In genomic region chr2:8229546-8229986, GRCh38 we compare ENCODE assay signal across 7 cellular contexts.
DNase-seq lines count a peak whose midpoint lies in the region; ATAC-seq and TF ChIP-seq lines count a peak whose summit lies in the region.

No MANE protein-coding gene starts in this region.

- no peak for TF ChIP-seq POLR2A in vagina (IDR thresholded peaks at IDR 0.05)

- H3K36me3 ChIP-seq in right atrium auricular region: no peaks in the 10 kb centered on the region
- no peaks in the 10 kb centered on the region for H3K36me3 ChIP-seq in vagina

- no peaks in the 10 kb centered on the region for H3K27me3 Mint-ChIP-seq in activated T-helper 17 cell treated with anti-CD3 and anti-CD28 coated beads, Interleukin-2, amount 50 U/mL, for 72 hours

- peak overlapping the region; percentile 65 for H3K4me3 Mint-ChIP-seq in activated T-helper 17 cell treated with anti-CD3 and anti-CD28 coated beads, Interleukin-2, amount 50 U/mL, for 72 hours

- H3K27ac ChIP-seq in right atrium auricular region (peak overlapping the region in 1 of 2 donors; percentile 24), vagina (no peak overlapping the region)

- H3K27ac Mint-ChIP-seq in activated T-helper 17 cell treated with anti-CD3 and anti-CD28 coated beads, Interleukin-2, amount 50 U/mL, for 72 hours: peak overlapping the region; percentile 72

- H3K4me1 ChIP-seq in right atrium auricular region (peaks cover 0 to 6% of the 10 kb centered on the region in 2 donors), vagina (peaks cover 17% of the 10 kb centered on the region)

- H3K27me3 ChIP-seq in right atrium auricular region: no peaks in the 10 kb centered on the region
- H3K27me3 ChIP-seq in vagina: no peaks in the 10 kb centered on the region

- ATAC-seq in GM18858 (IDR thresholded peaks at IDR 0.05; ENCODE audit: unreplicated experiment): peak; percentile 76
- ATAC-seq in HG02852 (IDR thresholded peaks at IDR 0.05; ENCODE audit: unreplicated experiment): peak; percentile 84
- peak; percentile 97 for ATAC-seq in activated T-helper 17 cell treated with anti-CD3 and anti-CD28 coated beads, Interleukin-2, amount 50 U/mL, for 72 hours (replicated peaks)

- TF ChIP-seq CTCF in right atrium auricular region (IDR thresholded peaks at IDR 0.05) (no peak), vagina (IDR thresholded peaks at IDR 0.05) (no peak)

- H3K9me3 ChIP-seq in right atrium auricular region (no peaks in the 10 kb centered on the region), vagina (no peaks in the 10 kb centered on the region)

- H3K36me3 Mint-ChIP-seq in activated T-helper 17 cell treated with anti-CD3 and anti-CD28 coated beads, Interleukin-2, amount 50 U/mL, for 72 hours (ENCODE audit: low read depth): peaks cover 6% of the 10 kb centered on the region

- intact Hi-C loops in vagina (cut with DNase I): no loop called here

- peaks cover 7% of the 10 kb centered on the region for H3K4me1 Mint-ChIP-seq in activated T-helper 17 cell treated with anti-CD3 and anti-CD28 coated beads, Interleukin-2, amount 50 U/mL, for 72 hours

- H3K9me3 Mint-ChIP-seq in activated T-helper 17 cell treated with anti-CD3 and anti-CD28 coated beads, Interleukin-2, amount 50 U/mL, for 72 hours: no peaks in the 10 kb centered on the region

- DNase-seq in NCI-H748 treated with DMSO at 0.1 percent for 48 hours (lab: John Stamatoyannopoulos, UW): peak; percentile 7
- peak; percentile 74 for DNase-seq in right atrium auricular region (ENCODE audit: low spot score)
- DNase-seq in stimulated activated CD4-positive, alpha-beta T cell treated with anti-CD3 and anti-CD28 coated beads, TNF-alpha, amount 100 ng/mL, for 1 hour (ENCODE audit: low read depth in 3 of 3, low spot score in 1 of 3): peak in 2 of 3 donors; percentile 7 to 10
- no peak for DNase-seq in vagina (ENCODE audit: extremely low spot score in 2 of 2)

- H3K4me3 ChIP-seq in right atrium auricular region (no peak overlapping the region), vagina (no peak overlapping the region)

Comparison
In these comparisons a context has a peak if more than half of its experiments do, and no peak if none do; other contexts are left out.
1. DNase-seq: peak in NCI-H748 treated with DMSO at 0.1 percent for 48 hours (single experiment), right atrium auricular region (single experiment) and stimulated activated CD4-positive, alpha-beta T cell treated with anti-CD3 and anti-CD28 coated beads, TNF-alpha, amount 100 ng/mL, for 1 hour (2 of 3); none in vagina (0 of 2).
2. Peak in every context shown above with its lines, with median percentiles within 50 percentile points of each other: ATAC-seq.